Comparison of ENCODE assay signal across 18 cellular contexts in genomic region chr9:104142799-104143553, GRCh38.
"Had no signal": no experiment of that assay in that cellular context is flagged by ENCODE, and none has a peak within 500 bp of the region (broad histone marks: within the 10 kb centered on the region; RNA-seq: fewer than 3 reads in every experiment).

No MANE protein-coding gene starts in this region.

- DNase-seq: dorsolateral prefrontal cortex; effector CD8-positive, alpha-beta T cell; foreskin melanocyte; head of caudate nucleus; hippocampal formation; left colon; left ventricle myocardium superior; mesenchymal stem cell; midbrain; posterior cingulate gyrus; spleen; stimulated activated CD4-positive, alpha-beta T cell treated with anti-CD3 and anti-CD28 coated beads, Interleukin-15, amount 100 ng/mL, for 24 hours; stimulated activated CD4-positive, alpha-beta T cell treated with anti-CD3 and anti-CD28 coated beads, Interleukin-1b, Interleukin-23, amount 100 ng/mL, for 48 hours; stimulated activated CD4-positive, alpha-beta T cell treated with anti-CD3 and anti-CD28 coated beads, Interleukin-4, amount 100 ng/mL, for 24 hours; stimulated activated naive B cell treated with anti-CD40 and anti-IgM and Interleukin-4, amounts not matched to agents 10 μg/mL and 1 μg/mL and 100 μg/mL, for 72 hours had no signal

- H3K4me1 Mint-ChIP-seq: stimulated activated naive B cell treated with anti-CD40 and anti-IgM and Interleukin-4, amounts not matched to agents 10 μg/mL and 1 μg/mL and 100 μg/mL, for 72 hours had no signal

- H3K27me3 Mint-ChIP-seq: stimulated activated naive B cell treated with anti-CD40 and anti-IgM and Interleukin-4, amounts not matched to agents 10 μg/mL and 1 μg/mL and 100 μg/mL, for 72 hours; type B pancreatic cell had no signal

- FAIRE-seq: urothelium cell line had no signal

- H3K27ac Mint-ChIP-seq: stimulated activated naive B cell treated with anti-CD40 and anti-IgM and Interleukin-4, amounts not matched to agents 10 μg/mL and 1 μg/mL and 100 μg/mL, for 72 hours; type B pancreatic cell had no signal

- H3K4me3 Mint-ChIP-seq: stimulated activated naive B cell treated with anti-CD40 and anti-IgM and Interleukin-4, amounts not matched to agents 10 μg/mL and 1 μg/mL and 100 μg/mL, for 72 hours; type B pancreatic cell had no signal

- ATAC-seq: left colon; left ventricle myocardium superior; sciatic nerve; stimulated activated naive B cell treated with anti-CD40 and anti-IgM and Interleukin-4, amounts not matched to agents 10 μg/mL and 1 μg/mL and 100 μg/mL, for 72 hours had no signal

- H3K9me3 Mint-ChIP-seq: stimulated activated naive B cell treated with anti-CD40 and anti-IgM and Interleukin-4, amounts not matched to agents 10 μg/mL and 1 μg/mL and 100 μg/mL, for 72 hours; type B pancreatic cell had no signal
